ENCODE assay signal across 12 cellular contexts in genomic region chr1:24308365-24309015, GRCh38. TPM values are rescaled to one million over a fixed set of nuclear protein-coding genes. Genes with fewer than 3 reads are reported as not detected.
DNase-seq lines count a peak whose midpoint lies in the region; FAIRE-seq and TF ChIP-seq lines count a peak whose summit lies in the region.
"Had no signal": no experiment of that assay in that cellular context is flagged by ENCODE, and none has a peak within 500 bp of the region (broad histone marks: within the 10 kb centered on the region; RNA-seq: fewer than 3 reads in every experiment).

No MANE protein-coding gene starts in this region.

- no peak for FAIRE-seq in urothelium cell line (lab: Jason Lieb, UNC)

- no peak overlapping the region for H2AK5ac ChIP-seq in H9 (ENCODE audit: insufficient read length, low read length)

- H3K27me3 ChIP-seq in H9 (ENCODE audit: insufficient read depth, low read length) (no peaks in the 10 kb centered on the region), esophagus muscularis mucosa (peaks cover 0 to 20% (median 0%) of the 10 kb centered on the region in 4 donors)
- H3K27me3 ChIP-seq: testis had no signal

- H4K20me1 ChIP-seq in H9 (ENCODE audit: control insufficient read depth, insufficient read depth, insufficient read length) = no peaks in the 10 kb centered on the region
- H4K20me1 ChIP-seq: BLaER1 treated with 17β-estradiol and CSF1 and Interleukin-3, amounts not matched to agents 10 nM and 100 nM had no signal

- H2BK5ac ChIP-seq in H9 (ENCODE audit: insufficient read length, low read length) = no peak overlapping the region

- H3K9ac ChIP-seq in H9 (ENCODE audit: extremely low read depth, insufficient read length, low read length) = no peak overlapping the region
- H3K9ac ChIP-seq: BLaER1 treated with 17β-estradiol and CSF1 and Interleukin-3, amounts not matched to agents 10 nM and 100 nM had no signal

- H3K23me2 ChIP-seq in H9 (ENCODE audit: insufficient read length, low read depth, low read length, poor library complexity, severe bottlenecking) = no peaks in the 10 kb centered on the region

- H4K91ac ChIP-seq in H9 (ENCODE audit: insufficient read length, low read depth, low read length) = no peak overlapping the region

- H3K36me3 ChIP-seq in esophagus muscularis mucosa = no peaks in the 10 kb centered on the region
- H3K36me3 ChIP-seq: BLaER1 treated with 17β-estradiol and CSF1 and Interleukin-3, amounts not matched to agents 10 nM and 100 nM had no signal

- peak overlapping the region in 1 of 2 experiments; percentile 20; a peak in 1 of 5 replicates for H3K4me3 Mint-ChIP-seq in H9
- H3K4me3 Mint-ChIP-seq: activated CD8-positive, alpha-beta T cell treated with anti-CD3 and anti-CD28 coated beads for 36 hours had no signal

- no peak overlapping the region for H2BK12ac ChIP-seq in H9 (ENCODE audit: insufficient read length, low read depth, low read length)

- H3K27ac ChIP-seq in H9 (ENCODE audit: insufficient read length, low read depth, low read length) (peak overlapping the region; percentile 21), VCaP (no peak overlapping the region), esophagus muscularis mucosa (replicated peaks in 1 of 4) (no peak overlapping the region)
- H3K27ac ChIP-seq: BLaER1 treated with 17β-estradiol and CSF1 and Interleukin-3, amounts not matched to agents 10 nM and 100 nM; testis had no signal

- H3K79me2 ChIP-seq in H9 (ENCODE audit: insufficient read depth, low read length) = no peaks in the 10 kb centered on the region

- in situ Hi-C loops in ACHN (cut with HindIII; ENCODE audit: low pct_ligation_motif_present, low pct_unique_long_range_greater_than_20kb, low sequenced_read_pairs) (no loop called here), GM13976 (cut with MboI; ENCODE audit: low sequenced_read_pairs, unreplicated experiment) (no loop called here)

- TF ChIP-seq CTCF in H9 (conservative IDR thresholded peaks at IDR 0.05) = peak; percentile 68
- peak; percentile 30; the same call in 1 of the 2 replicates for TF ChIP-seq CTCF in VCaP (conservative IDR thresholded peaks at IDR 0.05)
- TF ChIP-seq CTCF in esophagus muscularis mucosa (IDR thresholded peaks at IDR 0.05) = no peak
- TF ChIP-seq CTCF in GM13976 (IDR thresholded peaks at IDR 0.05; ENCODE audit: borderline replicate concordance, control extremely low read depth, extremely low read depth, insufficient read depth, missing control alignments) = no peak

- no peaks in the 10 kb centered on the region for H3K79me1 ChIP-seq in H9 (ENCODE audit: insufficient read depth, low read depth, low read length, poor library complexity, severe bottlenecking)

- H3K4me2 ChIP-seq in H9 (ENCODE audit: insufficient read depth, insufficient read length, low read length) = no peak overlapping the region
- H3K4me2 ChIP-seq: BLaER1 treated with 17β-estradiol and CSF1 and Interleukin-3, amounts not matched to agents 10 nM and 100 nM had no signal

- WGBS in H9 (ENCODE audit: extremely low coverage, insufficient read length, low lambda C conversion rate) = no CpG with 5 or more reads among the region's 7 CpGs
- 86% methylated on average over 7 of the region's 7 CpGs for WGBS in esophagus muscularis mucosa

- no peak overlapping the region for H2AFZ ChIP-seq in H9 (ENCODE audit: low read length)

- peaks cover 67 to 75% of the 10 kb centered on the region in 2 experiments for H3K4me1 Mint-ChIP-seq in H9

- H2BK120ac ChIP-seq in H9 (ENCODE audit: low read depth, low read length, poor library complexity, severe bottlenecking) = no peak overlapping the region

- TF ChIP-seq POLR2A in esophagus muscularis mucosa (IDR thresholded peaks at IDR 0.05; ENCODE audit: low read depth) = no peak

- no peak overlapping the region for H4K8ac ChIP-seq in H9 (replicated peaks; ENCODE audit: insufficient read length, low read depth, low read length)

- peaks cover 17% of the 10 kb centered on the region for H3K4me1 ChIP-seq in H9 (ENCODE audit: insufficient read depth, low read length)
- no peaks in the 10 kb centered on the region for H3K4me1 ChIP-seq in esophagus muscularis mucosa
- H3K4me1 ChIP-seq: BLaER1 treated with 17β-estradiol and CSF1 and Interleukin-3, amounts not matched to agents 10 nM and 100 nM; testis had no signal

- no peak overlapping the region for H2BK15ac ChIP-seq in H9 (ENCODE audit: low read depth, low read length)

- peak; percentile 25 for DNase-seq in ACHN
- peak; percentile 76 for DNase-seq in H9
- DNase-seq in hepatic stellate cell (ENCODE audit: low spot score) = peak; percentile 28
- no peak for DNase-seq in T-helper 9 cell
- no peak for DNase-seq in esophagus muscularis mucosa (ENCODE audit: extremely low spot score)
- no peak for DNase-seq in urothelium cell line (ENCODE audit: low spot score)
- no peak for DNase-seq in GM13976 (ENCODE audit: low spot score)
- DNase-seq: activated CD8-positive, alpha-beta T cell treated with anti-CD3 and anti-CD28 coated beads for 36 hours; NCI-H2171; testis had no signal

- H3K14ac ChIP-seq in H9 (ENCODE audit: insufficient read depth, low read length) = no peak overlapping the region

- no peak overlapping the region for H2BK20ac ChIP-seq in H9 (ENCODE audit: low read depth, low read length, poor library complexity, severe bottlenecking)

- H3K4ac ChIP-seq in H9 (ENCODE audit: low read depth, low read length) = no peak overlapping the region

- H3K9me3 Mint-ChIP-seq in H9 = no peaks in the 10 kb centered on the region; a peak in 1 of 5 replicates
- H3K9me3 Mint-ChIP-seq: activated CD8-positive, alpha-beta T cell treated with anti-CD3 and anti-CD28 coated beads for 36 hours had no signal

- intact Hi-C loops in esophagus muscularis mucosa (cut with DNase I) = no loop called here

- H3K18ac ChIP-seq in H9 (ENCODE audit: insufficient read length, low read depth, low read length) = peak overlapping the region; percentile 35

- H3K27ac Mint-ChIP-seq in H9 = peak overlapping the region; percentile 40 to 83 (median 60); a peak in 4 of 7 replicates
- H3K27ac Mint-ChIP-seq: activated CD8-positive, alpha-beta T cell treated with anti-CD3 and anti-CD28 coated beads for 36 hours had no signal

- H3K9me3 ChIP-seq in H9 (ENCODE audit: control insufficient read depth, low read depth, low read length) = no peaks in the 10 kb centered on the region
- no peaks in the 10 kb centered on the region for H3K9me3 ChIP-seq in esophagus muscularis mucosa
- H3K9me3 ChIP-seq: BLaER1 treated with 17β-estradiol and CSF1 and Interleukin-3, amounts not matched to agents 10 nM and 100 nM; testis had no signal

- H3T11ph ChIP-seq in H9 (ENCODE audit: low read length) = no peak overlapping the region

- TF ChIP-seq EP300 in esophagus muscularis mucosa (IDR thresholded peaks at IDR 0.05) = no peak

- H4K5ac ChIP-seq in H9 (ENCODE audit: insufficient read length, low read depth, low read length) = no peak overlapping the region

- H3K27me3 Mint-ChIP-seq in H9 (ENCODE audit: low read depth) = no peaks in the 10 kb centered on the region

- H3K23ac ChIP-seq in H9 (ENCODE audit: insufficient read length, low read depth, low read length) = no peak overlapping the region

- H3K36me3 Mint-ChIP-seq in H9 (ENCODE audit: insufficient read depth in 1 of 3, low read depth in 3 of 3) = no peaks in the 10 kb centered on the region

- no peak overlapping the region for H3K56ac ChIP-seq in H9 (ENCODE audit: insufficient read length, low read depth, low read length)

- H3K4me3 ChIP-seq in esophagus muscularis mucosa = no peak overlapping the region
- H3K4me3 ChIP-seq: BLaER1 treated with 17β-estradiol and CSF1 and Interleukin-3, amounts not matched to agents 10 nM and 100 nM; testis had no signal

RNA-seq across cellular contexts. Expression of gene GRHL3, which starts 10.7 kb away (rescaled TPM):
- total RNA-seq in H9 (2021) (3.5 and 4.0 TPM in 2 replicates), esophagus muscularis mucosa (not detected)
- total RNA-seq: activated CD8-positive, alpha-beta T cell treated with anti-CD3 and anti-CD28 coated beads for 36 hours had no signal

Comparison
In these comparisons a context has a peak if more than half of its experiments do, and no peak if none do; other contexts are left out.
1. DNase-seq: peak in ACHN (single experiment), H9 (single experiment) and hepatic stellate cell (single experiment); none in T-helper 9 cell (single experiment), esophagus muscularis mucosa (single experiment), urothelium cell line (single experiment) and GM13976 (single experiment).
2. CTCF ChIP-seq: peak in H9 (single experiment) and VCaP (single experiment); none in esophagus muscularis mucosa (0 of 3) and GM13976 (single experiment).